ENCODE assay signal across 14 cellular contexts in the genomic region with DNA sequence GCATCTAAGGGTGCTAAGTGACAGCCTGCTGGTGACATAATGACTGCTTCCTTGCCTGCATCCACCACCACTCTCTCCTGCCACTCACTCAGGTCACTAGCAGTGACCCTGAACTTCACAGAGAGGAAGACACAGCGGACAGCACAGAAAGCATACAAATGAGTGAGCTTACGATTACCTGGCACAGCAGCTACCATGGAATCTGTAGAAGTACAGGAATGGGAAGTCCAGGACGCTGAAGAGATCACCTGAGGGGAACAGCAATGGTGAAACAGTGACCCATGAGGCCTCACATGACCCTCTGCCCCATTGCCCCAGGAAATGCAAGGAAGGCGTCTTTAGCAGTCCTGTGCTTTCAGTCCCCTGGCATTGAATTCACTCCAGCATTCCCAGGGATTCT.
DNase-seq lines count a peak whose midpoint lies in the region; ATAC-seq and TF ChIP-seq lines count a peak whose summit lies in the region.
"Had no signal": no experiment of that assay in that cellular context is flagged by ENCODE, and none has a peak within 500 bp of the region (broad histone marks: within the 10 kb centered on the region; RNA-seq: fewer than 3 reads in every experiment).

No MANE protein-coding gene starts in this region.

- H3K27ac ChIP-seq in ascending aorta (peak overlapping the region; percentile 91 to 94), gastroesophageal sphincter (peak overlapping the region; percentile 25 to 77 (median 69)), neural progenitor cell (no peak overlapping the region), transverse colon (peak overlapping the region; percentile 1 to 63 (median 26))
- H3K27ac ChIP-seq: pancreas had no signal

- H3K79me2 ChIP-seq in neural progenitor cell (ENCODE audit: low read depth) = no peaks in the 10 kb centered on the region

- H3K4me3 Mint-ChIP-seq in neural progenitor cell = no peak overlapping the region
- H3K4me3 Mint-ChIP-seq in stimulated activated effector memory CD8-positive, alpha-beta T cell treated with anti-CD3 and anti-CD28 coated beads, Interleukin-12 subunit alpha, Interleukin-12 subunit beta, amount 100 ng/mL, for 72 hours = no peak overlapping the region
- H3K4me3 Mint-ChIP-seq: T-helper 17 cell had no signal

- no peaks in the 10 kb centered on the region for H4K20me1 ChIP-seq in neural progenitor cell (ENCODE audit: low read depth)

- TF ChIP-seq POLR2A in gastroesophageal sphincter (IDR thresholded peaks at IDR 0.05) = no peak
- no peak for TF ChIP-seq POLR2A in transverse colon (IDR thresholded peaks at IDR 0.05)

- DNase-seq in ascending aorta (ENCODE audit: low spot score in 2 of 2) (no peak), neural progenitor cell (ENCODE audit: low spot score) (no peak), transverse colon (no peak), posterior vena cava (ENCODE audit: low spot score) (no peak)
- DNase-seq in stimulated activated effector memory CD8-positive, alpha-beta T cell treated with anti-CD3 and anti-CD28 coated beads, Interleukin-12 subunit alpha, Interleukin-12 subunit beta, amount 100 ng/mL, for 72 hours (ENCODE audit: low spot score in 2 of 2) = no peak
- DNase-seq: NCI-H187; pancreas; PC-3; stimulated activated CD4-positive, alpha-beta T cell treated with anti-CD3 and anti-CD28 coated beads, Interleukin-2, amount 100 ng/mL, for 48 hours; substantia nigra; T-helper 17 cell had no signal

- 82 to 95% methylated on average over 3 to 4 of the region's 4 CpGs for WGBS in gastroesophageal sphincter (ENCODE audit: low coverage in 1 of 2), 2 donors
- WGBS in transverse colon (ENCODE audit: low coverage in 1 of 2), 2 donors = 90 to 95% methylated on average over 3 to 4 of the region's 4 CpGs

- H3F3A ChIP-seq in neural progenitor cell (ENCODE audit: low read depth) = no peaks in the 10 kb centered on the region

- H3K9me3 Mint-ChIP-seq in neural progenitor cell = peaks cover 2% of the 10 kb centered on the region
- no peaks in the 10 kb centered on the region for H3K9me3 Mint-ChIP-seq in stimulated activated effector memory CD8-positive, alpha-beta T cell treated with anti-CD3 and anti-CD28 coated beads, Interleukin-12 subunit alpha, Interleukin-12 subunit beta, amount 100 ng/mL, for 72 hours

- peaks cover 6% of the 10 kb centered on the region for H3K27me3 Mint-ChIP-seq in neural progenitor cell (ENCODE audit: insufficient read depth, low read depth)
- H3K27me3 Mint-ChIP-seq: T-helper 17 cell had no signal

- H3K27ac Mint-ChIP-seq in neural progenitor cell = peak overlapping the region; percentile 32
- H3K27ac Mint-ChIP-seq in stimulated activated effector memory CD8-positive, alpha-beta T cell treated with anti-CD3 and anti-CD28 coated beads, Interleukin-12 subunit alpha, Interleukin-12 subunit beta, amount 100 ng/mL, for 72 hours = no peak overlapping the region
- H3K27ac Mint-ChIP-seq: T-helper 17 cell had no signal

- ATAC-seq in gastroesophageal sphincter (no peak), GM19328 (IDR thresholded peaks at IDR 0.05; ENCODE audit: unreplicated experiment) (no peak)
- ATAC-seq in stimulated activated effector memory CD8-positive, alpha-beta T cell treated with anti-CD3 and anti-CD28 coated beads, Interleukin-12 subunit alpha, Interleukin-12 subunit beta, amount 100 ng/mL, for 72 hours = no peak
- ATAC-seq: K562, PC-3, T-helper 17 cell had no signal

- H2AFZ ChIP-seq in neural progenitor cell (replicated peaks) = no peak overlapping the region

- H3K9me3 ChIP-seq in ascending aorta (no peaks in the 10 kb centered on the region), gastroesophageal sphincter (no peaks in the 10 kb centered on the region), neural progenitor cell (ENCODE audit: low read depth) (no peaks in the 10 kb centered on the region), transverse colon (no peaks in the 10 kb centered on the region)
- H3K9me3 ChIP-seq: pancreas had no signal

- no peak for TF ChIP-seq EP300 in gastroesophageal sphincter (IDR thresholded peaks at IDR 0.05)
- TF ChIP-seq EP300 in transverse colon (IDR thresholded peaks at IDR 0.05; ENCODE audit: low read depth) = no peak

- H3K27me3 ChIP-seq in ascending aorta (no peaks in the 10 kb centered on the region), gastroesophageal sphincter (no peaks in the 10 kb centered on the region), neural progenitor cell (no peaks in the 10 kb centered on the region), transverse colon (no peaks in the 10 kb centered on the region)
- H3K27me3 ChIP-seq: pancreas had no signal

- intact Hi-C loops in ascending aorta (cut with DNase I) (loop anchor here (5.0 kb wide), 2 partner anchors 79 to 129 kb away; no protein-coding TSS in a partner anchor), transverse colon (cut with DNase I; ENCODE audit: low total_unique reads) (no loop called here), posterior vena cava (cut with DNase I) (no loop called here)

- H3K4me2 ChIP-seq in neural progenitor cell = no peak overlapping the region

- H3K9ac ChIP-seq in neural progenitor cell = no peak overlapping the region

- TF ChIP-seq CTCF in ascending aorta (IDR thresholded peaks at IDR 0.05) = no peak
- no peak for TF ChIP-seq CTCF in gastroesophageal sphincter (IDR thresholded peaks at IDR 0.05)
- no peak for TF ChIP-seq CTCF in neural progenitor cell (IDR thresholded peaks at IDR 0.05)
- TF ChIP-seq CTCF in transverse colon (IDR thresholded peaks at IDR 0.05) = no peak

- H3K4me1 ChIP-seq in ascending aorta = peaks cover 27 to 38% of the 10 kb centered on the region in 2 donors
- peaks cover 3 to 35% (median 17%) of the 10 kb centered on the region in 3 donors for H3K4me1 ChIP-seq in gastroesophageal sphincter
- no peaks in the 10 kb centered on the region for H3K4me1 ChIP-seq in neural progenitor cell
- peaks cover 0 to 30% (median 16%) of the 10 kb centered on the region in 4 donors for H3K4me1 ChIP-seq in transverse colon

- H3K4me1 Mint-ChIP-seq in neural progenitor cell = peaks cover 51% of the 10 kb centered on the region
- peaks cover 23% of the 10 kb centered on the region for H3K4me1 Mint-ChIP-seq in stimulated activated effector memory CD8-positive, alpha-beta T cell treated with anti-CD3 and anti-CD28 coated beads, Interleukin-12 subunit alpha, Interleukin-12 subunit beta, amount 100 ng/mL, for 72 hours

- H3K4me3 ChIP-seq in ascending aorta (no peak overlapping the region), gastroesophageal sphincter (no peak overlapping the region), neural progenitor cell (no peak overlapping the region), transverse colon (no peak overlapping the region)
- H3K4me3 ChIP-seq: K562, pancreas had no signal

- H3K36me3 Mint-ChIP-seq in neural progenitor cell = peaks cover 11% of the 10 kb centered on the region
- H3K36me3 Mint-ChIP-seq in stimulated activated effector memory CD8-positive, alpha-beta T cell treated with anti-CD3 and anti-CD28 coated beads, Interleukin-12 subunit alpha, Interleukin-12 subunit beta, amount 100 ng/mL, for 72 hours = peaks cover 6% of the 10 kb centered on the region

- H3K36me3 ChIP-seq in ascending aorta (no peaks in the 10 kb centered on the region), gastroesophageal sphincter (peaks cover 0 to 6% of the 10 kb centered on the region in 2 donors), neural progenitor cell (no peaks in the 10 kb centered on the region), transverse colon (no peaks in the 10 kb centered on the region)
- H3K36me3 ChIP-seq: pancreas had no signal

- in situ Hi-C loops in transverse colon (cut with MboI; ENCODE audit: low pct_ligation_motif_present in 1 of 4, low pct_unique_long_range_greater_than_20kb in 1 of 4, low sequenced_read_pairs in 3 of 4) = loop anchor here in 3 of 4 donors (10.0 to 25.0 kb wide), 2 partner anchors 219 to 222 kb away; partner anchors contain the start of gene CABLES1 (in 3 of the 3)
